In genomic region chr19:57279418-57280164, GRCh38 we compare ENCODE assay signal across 1 cellular context.
A peak's percentile ranks its signal among the peaks of the same experiment; 100 is the strongest.
TF ChIP-seq lines count a peak whose summit lies in the region.

No MANE protein-coding gene starts in this region.

TF ChIP-seq in endothelial cell of umbilical vein, 7 proteins besides CTCF, POLR2A, EP300 and RAD21 (continued from another document):
- TF ChIP-seq JUN (IDR thresholded peaks at IDR 0.05; ENCODE audit: borderline replicate concordance, insufficient read depth, insufficient read length, low read depth), result peak; percentile 45
- peak; percentile 26 for TF ChIP-seq POLR2AphosphoS5 (IDR thresholded peaks at IDR 0.05; ENCODE audit: insufficient read depth, low read depth, low read length)
- TF ChIP-seq MYC (IDR thresholded peaks at IDR 0.05; ENCODE audit: low read depth, low read length), result peak; percentile 97
- peak; percentile 90 for TF ChIP-seq MAX (IDR thresholded peaks at IDR 0.05; ENCODE audit: insufficient read depth, insufficient read length)
TF ChIP-seq in endothelial cell of umbilical vein: peak in this region for 4.
